In genomic region chrX:70477734-70478075, GRCh38 we compare ENCODE assay signal across 13 cellular contexts. TPM values are rescaled to one million over a fixed set of nuclear protein-coding genes. Genes with fewer than 3 reads are reported as not detected.
DNase-seq lines count a peak whose midpoint lies in the region; ATAC-seq, FAIRE-seq and TF ChIP-seq lines count a peak whose summit lies in the region.
"Had no signal": no experiment of that assay in that cellular context is flagged by ENCODE, and none has a peak within 500 bp of the region (broad histone marks: within the 10 kb centered on the region; RNA-seq: fewer than 3 reads in every experiment).

No MANE protein-coding gene starts in this region.

- peaks cover 0 to 69% of the 10 kb centered on the region in 2 experiments; a peak in 2 of 4 replicates for H3K79me2 ChIP-seq in H1 (ENCODE audit: control insufficient read depth in 1 of 2, insufficient read depth in 2 of 2, low read length in 2 of 2)

- no peaks in the 10 kb centered on the region; the same call in none of the 2 replicates for H3K79me1 ChIP-seq in H1 (ENCODE audit: low read depth, low read length)

- no peak for ATAC-seq in Right ventricle myocardium inferior
- ATAC-seq in HG02588 (IDR thresholded peaks at IDR 0.05; ENCODE audit: unreplicated experiment): no peak
- no peak for ATAC-seq in GM21576 (IDR thresholded peaks at IDR 0.05; ENCODE audit: unreplicated experiment)
- ATAC-seq: stimulated activated naive CD8-positive, alpha-beta T cell treated with anti-CD3 and anti-CD28 coated beads, Interleukin-15, amount 100 ng/mL, for 72 hours had no signal

- no peak for TF ChIP-seq EP300 in H1 (IDR thresholded peaks at IDR 0.05; ENCODE audit: borderline replicate concordance in 1 of 2, low read depth in 2 of 2, low read length in 2 of 2)

- H3K27ac ChIP-seq in right atrium auricular region (peak overlapping the region; percentile 60 to 81), H1 (ENCODE audit: low read depth, low read length) (no peak overlapping the region; the same call in 1 of the 2 replicates)

- H4K5ac ChIP-seq in H1 (ENCODE audit: insufficient read length, low read depth, low read length): no peak overlapping the region

- H4K91ac ChIP-seq in H1 (replicated peaks; ENCODE audit: insufficient read length, low read length): no peak overlapping the region

- H3K4me1 ChIP-seq in right atrium auricular region: peaks cover 0 to 31% of the 10 kb centered on the region in 2 donors
- peaks cover 7 to 34% (median 24%) of the 10 kb centered on the region in 4 experiments; a peak in 6 of 7 replicates for H3K4me1 ChIP-seq in H1 (replicated peaks in 1 of 4; ENCODE audit: control insufficient read depth in 3 of 4, insufficient read depth in 4 of 4, low read length in 3 of 4)
- peaks cover 51% of the 10 kb centered on the region for H3K4me1 ChIP-seq in mucosa of stomach (ENCODE audit: control insufficient read depth, insufficient read depth, low read length)

- H4K20me1 ChIP-seq in H1 (replicated peaks in 1 of 2; ENCODE audit: control insufficient read depth in 1 of 2, insufficient read depth in 2 of 2, low read length in 2 of 2): peaks cover 4 to 23% of the 10 kb centered on the region in 2 experiments

- POLR2A ChIA-PET in H1 (lab: Charles Lee; ENCODE audit: partially characterized antibody): interaction anchor here (1.0 to 5.3 kb wide), 2 partner anchors 22 to 55 kb away, joined by 3 to 29 read pairs; partner anchors contain the start of gene GDPD2

- no peak for TF ChIP-seq RAD21 in H1 (IDR thresholded peaks at IDR 0.05 in 1 of 2, conservative IDR thresholded peaks at IDR 0.05 in 1 of 2; ENCODE audit: low read depth in 2 of 2, low read length in 2 of 2)

- no peak overlapping the region for H3K9ac ChIP-seq in H1 (replicated peaks in 1 of 4; ENCODE audit: extremely low read depth in 1 of 4, low read depth in 3 of 4, low read length in 3 of 4)
- peak overlapping the region; percentile 62 for H3K9ac ChIP-seq in mucosa of stomach (ENCODE audit: low read length)

- H3K23ac ChIP-seq in H1 (ENCODE audit: insufficient read length): no peak overlapping the region

- no peak overlapping the region for H2BK5ac ChIP-seq in H1 (ENCODE audit: low read depth, low read length)

- no peak overlapping the region for H2BK15ac ChIP-seq in H1 (ENCODE audit: low read length)

- H2BK120ac ChIP-seq in H1 (replicated peaks; ENCODE audit: low read depth, low read length): no peak overlapping the region

- H2AK5ac ChIP-seq in H1 (ENCODE audit: low read depth, low read length): no peak overlapping the region

- H3K36me3 ChIP-seq in right atrium auricular region (no peaks in the 10 kb centered on the region), H1 (ENCODE audit: control insufficient read depth in 2 of 4, insufficient read depth in 4 of 4, low read length in 3 of 4) (peaks cover 0 to 20% (median 4%) of the 10 kb centered on the region in 4 experiments; a peak in 2 of 8 replicates), mucosa of stomach (ENCODE audit: control insufficient read depth, insufficient read depth, low read length) (no peaks in the 10 kb centered on the region)

- peak; percentile 32 for FAIRE-seq in H1 (lab: Jason Lieb, UNC)
- FAIRE-seq: endometrium had no signal

- peak overlapping the region; percentile 65 to 88 for H3K4me2 ChIP-seq in H1 (ENCODE audit: insufficient read depth in 1 of 2, low read depth in 2 of 2, low read length in 2 of 2)

- no peak overlapping the region for H3K4me3 ChIP-seq in right atrium auricular region
- H3K4me3 ChIP-seq in H1 (ENCODE audit: extremely low read depth in 1 of 4, insufficient read depth in 2 of 4, low read depth in 3 of 4, low read length in 4 of 4): peak overlapping the region in 1 of 4 experiments; percentile 40; a peak in 3 of 8 replicates
- H3K4me3 ChIP-seq in mucosa of stomach (ENCODE audit: low read length): no peak overlapping the region

- no peak for TF ChIP-seq CTCF in right atrium auricular region (IDR thresholded peaks at IDR 0.05)
- no peak for TF ChIP-seq CTCF in H1 (IDR thresholded peaks at IDR 0.05; ENCODE audit: control extremely low read depth in 1 of 3, insufficient read depth in 1 of 3, low read depth in 1 of 3, low read length in 3 of 3)

- no peak overlapping the region for H3K14ac ChIP-seq in H1 (ENCODE audit: insufficient read length)

- DNase-seq in right atrium auricular region (ENCODE audit: low spot score): no peak
- no peak for DNase-seq in Right ventricle myocardium inferior (ENCODE audit: missing footprints)
- DNase-seq in H1 (ENCODE audit: low read depth in 1 of 2, low spot score in 2 of 2): no peak
- no peak for DNase-seq in pons (ENCODE audit: low spot score)
- DNase-seq in cerebellar nuclear complex (lab: John Stamatoyannopoulos, UW): no peak
- DNase-seq: immature natural killer cell; stimulated activated CD4-positive, alpha-beta T cell treated with anti-CD3 and anti-CD28 coated beads, Interleukin-4, amount 100 ng/mL, for 4 hours; stimulated activated naive CD8-positive, alpha-beta T cell treated with anti-CD3 and anti-CD28 coated beads, Interleukin-15, amount 100 ng/mL, for 72 hours had no signal

- H3K27me3 ChIP-seq in right atrium auricular region: no peaks in the 10 kb centered on the region
- no peaks in the 10 kb centered on the region for H3K27me3 ChIP-seq in H1 (replicated peaks in 1 of 4; ENCODE audit: control insufficient read depth in 3 of 4, extremely low read depth in 1 of 4, insufficient read depth in 3 of 4, low read length in 3 of 4)
- H3K27me3 ChIP-seq in mucosa of stomach (ENCODE audit: control insufficient read depth, insufficient read depth, low read length): no peaks in the 10 kb centered on the region

- H3K23me2 ChIP-seq in H1 (ENCODE audit: low read depth, low read length): peaks cover 1% of the 10 kb centered on the region

- H3K9me3 ChIP-seq in right atrium auricular region: no peaks in the 10 kb centered on the region
- no peaks in the 10 kb centered on the region for H3K9me3 ChIP-seq in H1 (ENCODE audit: insufficient read depth in 2 of 2, low read depth in 1 of 2, low read length in 1 of 2)
- H3K9me3 ChIP-seq in mucosa of stomach (ENCODE audit: control insufficient read depth, low read length): no peaks in the 10 kb centered on the region

- 6% methylated on average over 4 of the region's 4 CpGs; no CpG with 5 or more reads in 1 of the 2 experiments for WGBS in H1 (ENCODE audit: extremely low coverage in 1 of 2, insufficient coverage in 1 of 2, insufficient read length in 1 of 2, insufficient replicate concordance in 2 of 2, low coverage in 1 of 2, low lambda C conversion rate in 2 of 2, missing lambda C conversion rate in 1 of 2), 2 experiments

- H4K8ac ChIP-seq in H1 (ENCODE audit: extremely low read depth, insufficient read depth, low read length): no peak overlapping the region

- H2AFZ ChIP-seq in H1 (ENCODE audit: low read length): no peak overlapping the region

- no peak overlapping the region for H3K18ac ChIP-seq in H1 (ENCODE audit: extremely low read depth, low read length)

- CTCF ChIA-PET in H1 (lab: Charles Lee; ENCODE audit: partially characterized antibody): no interaction called here

- H3K56ac ChIP-seq in H1 (replicated peaks; ENCODE audit: insufficient read length, low read depth, low read length): no peak overlapping the region

- no peak overlapping the region for H2BK12ac ChIP-seq in H1 (ENCODE audit: low read depth, low read length)

- TF ChIP-seq POLR2A in H1 (IDR thresholded peaks at IDR 0.05; ENCODE audit: control extremely low read depth in 1 of 2, low read depth in 2 of 2, low read length in 2 of 2): no peak

- no peak overlapping the region for H3K4ac ChIP-seq in H1 (replicated peaks; ENCODE audit: insufficient read length, low read depth, low read length)

- intact Hi-C loops in Right ventricle myocardium inferior (cut with DNase I): no loop called here

- no peak overlapping the region for H2BK20ac ChIP-seq in H1 (ENCODE audit: low read length)

TF ChIP-seq in H1, 55 proteins besides CTCF, POLR2A, EP300 and RAD21:
- no peak for TF ChIP-seq ATF3 (IDR thresholded peaks at IDR 0.05; ENCODE audit: insufficient read depth, low read depth, low read length)

RNA-seq across cellular contexts. Expression of gene DLG3, which starts 33.1 kb away (rescaled TPM):
- 10 to 100 TPM in 1 of 2 donors, 1 to 10 TPM in 1; 8.8 to 34.6 TPM for total RNA-seq in right atrium auricular region
- 9.5 TPM for total RNA-seq in Right ventricle myocardium inferior
- total RNA-seq in H1 (2021; fragmentation: NEBNext Ultra II Directional; extraction: Animal tissue kit (Norgen Biotek cat#: 25700)): 57.1 and 63.8 TPM in 2 replicates
- 22.4 and 29.2 TPM in 2 replicates for polyA plus RNA-seq in H1 (2011; rRNA removed)
- polyA plus RNA-seq in H1 (2011; cell fraction: cytosol; rRNA removed): 33.4 TPM
- 27.1 TPM for polyA plus RNA-seq in H1 (2011; cell fraction: nucleus; rRNA removed)
- polyA plus RNA-seq in H1 (2012, experiment 1 of 2): 35.3 to 48.6 TPM (median 37.3 TPM) in 4 replicates
- 11.5 TPM for polyA plus RNA-seq in H1 (2012, experiment 2 of 2)
- 32.3 TPM for polyA plus RNA-seq in H1 (2013, experiment 1 of 2)
- 36.5 TPM for polyA plus RNA-seq in H1 (2013, experiment 2 of 2)
- 60.1 and 65.3 TPM in 2 replicates for polyA minus RNA-seq in H1 (2011; rRNA and poly(A)+ RNA removed)
- 35.3 TPM for polyA minus RNA-seq in H1 (2011; cell fraction: cytosol; rRNA and poly(A)+ RNA removed)
- 28.0 TPM for polyA minus RNA-seq in H1 (2011; cell fraction: nucleus; rRNA and poly(A)+ RNA removed)

RNA-seq across cellular contexts. Expression of gene GDPD2, which starts 54.6 kb away (rescaled TPM):
- not detected for total RNA-seq in right atrium auricular region
- not detected for total RNA-seq in Right ventricle myocardium inferior
- 25.6 and 27.6 TPM in 2 replicates for total RNA-seq in H1 (2021; fragmentation: NEBNext Ultra II Directional; extraction: Animal tissue kit (Norgen Biotek cat#: 25700))
- polyA plus RNA-seq in H1 (2011; rRNA removed): 68.3 and 75.5 TPM in 2 replicates
- polyA plus RNA-seq in H1 (2011; cell fraction: cytosol; rRNA removed): 65.1 TPM
- 110 TPM for polyA plus RNA-seq in H1 (2011; cell fraction: nucleus; rRNA removed)
- 36.7 to 48.2 TPM (median 43.9 TPM) in 4 replicates for polyA plus RNA-seq in H1 (2012, experiment 1 of 2)
- 44.3 TPM for polyA plus RNA-seq in H1 (2012, experiment 2 of 2)
- polyA plus RNA-seq in H1 (2013, experiment 1 of 2): 24.1 TPM
- polyA plus RNA-seq in H1 (2013, experiment 2 of 2): 20.7 TPM
- polyA minus RNA-seq in H1 (2011; rRNA and poly(A)+ RNA removed): 75.6 and 86.0 TPM in 2 replicates
- 23.3 TPM for polyA minus RNA-seq in H1 (2011; cell fraction: cytosol; rRNA and poly(A)+ RNA removed)
- 30.4 TPM for polyA minus RNA-seq in H1 (2011; cell fraction: nucleus; rRNA and poly(A)+ RNA removed)
- total RNA-seq: activated CD8-positive, alpha-beta memory T cell treated with anti-CD3 and anti-CD28 coated beads for 36 hours had no signal
- polyA plus RNA-seq: immature natural killer cell had no signal

Comparison
In these comparisons a context has a peak if more than half of its experiments do, and no peak if none do; other contexts are left out.
1. RNA of gene GDPD2, which starts 54.6 kb away (total RNA-seq): 25.6 to 27.6 TPM in H1; not detected in right atrium auricular region and not detected in Right ventricle myocardium inferior (single experiment); every median in the first group is over 10 times any median in the second.